ENCODE assay signal across 9 cellular contexts in genomic region chr6:117547688-117548621, GRCh38. TPM values are rescaled to one million over a fixed set of nuclear protein-coding genes. Genes with fewer than 3 reads are reported as not detected.
DNase-seq lines count a peak whose midpoint lies in the region; ATAC-seq and TF ChIP-seq lines count a peak whose summit lies in the region.
"Had no signal": no experiment of that assay in that cellular context is flagged by ENCODE, and none has a peak within 500 bp of the region (broad histone marks: within the 10 kb centered on the region; RNA-seq: fewer than 3 reads in every experiment).

No MANE protein-coding gene starts in this region.

- peak in 1 of 2 donors; percentile 45 for TF ChIP-seq EP300 in tibial nerve (IDR thresholded peaks at IDR 0.05)

- H3K4me1 ChIP-seq in tibial nerve = peaks cover 0 to 20% (median 4%) of the 10 kb centered on the region in 4 donors

- ATAC-seq in HG02840 (IDR thresholded peaks at IDR 0.05; ENCODE audit: low FRiP score, unreplicated experiment) = no peak

- peaks cover 7% of the 10 kb centered on the region for H3K27me3 Mint-ChIP-seq in activated T-cell treated with anti-CD3 and anti-CD28 coated beads, Interleukin-2, amount 50 U/mL, for 24 hours

- peak overlapping the region; percentile 35 to 82 (median 65) for H3K27ac ChIP-seq in tibial nerve
- H3K27ac ChIP-seq: C4-2B had no signal

- no peaks in the 10 kb centered on the region for H3K36me3 Mint-ChIP-seq in activated T-cell treated with anti-CD3 and anti-CD28 coated beads, Interleukin-2, amount 50 U/mL, for 24 hours (ENCODE audit: low read depth)

- DNase-seq in NCI-H82 (lab: John Stamatoyannopoulos, UW) = peak; percentile 51
- no peak for DNase-seq in NCI-H82 treated with DMSO at 0.1 percent for 48 hours (lab: John Stamatoyannopoulos, UW; ENCODE audit: unreplicated experiment)
- peak; percentile 73 for DNase-seq in Jurkat, Clone E6-1 (ENCODE audit: low read depth, low spot score)
- DNase-seq in activated T-cell treated with anti-CD3 and anti-CD28 coated beads, Interleukin-2, amount 50 U/mL, for 24 hours = peak; percentile 68
- peak; percentile 59 for DNase-seq in fibroblast of gingiva (ENCODE audit: low read depth)
- peak in 42 of 56 donors; percentile 5 to 75 (median 30) for DNase-seq in nucleus accumbens (lab: John Stamatoyannopoulos, UW)
- DNase-seq in tibial nerve (ENCODE audit: low spot score in 2 of 2) = peak; percentile 21 to 34

- H3K36me3 ChIP-seq in tibial nerve = peaks cover 0 to 22% (median 0%) of the 10 kb centered on the region in 3 donors

- peak in 1 of 2 donors; percentile 41 for TF ChIP-seq POLR2A in tibial nerve (IDR thresholded peaks at IDR 0.05)

- H3K4me1 Mint-ChIP-seq in activated T-cell treated with anti-CD3 and anti-CD28 coated beads, Interleukin-2, amount 50 U/mL, for 24 hours (ENCODE audit: low read depth) = peaks cover 38% of the 10 kb centered on the region

- H3K4me3 Mint-ChIP-seq in activated T-cell treated with anti-CD3 and anti-CD28 coated beads, Interleukin-2, amount 50 U/mL, for 24 hours = peak overlapping the region; percentile 73

- H3K27me3 ChIP-seq in tibial nerve = no peaks in the 10 kb centered on the region

- TF ChIP-seq CTCF in tibial nerve (IDR thresholded peaks at IDR 0.05) = peak in 4 of 5 experiments; percentile 4 to 27 (median 13)

- no peaks in the 10 kb centered on the region for H3K9me3 ChIP-seq in tibial nerve

- WGBS in tibial nerve, 2 donors = 24 to 33% methylated on average over 16 to 61 of the region's 64 CpGs

- no peaks in the 10 kb centered on the region for H3K9me3 Mint-ChIP-seq in activated T-cell treated with anti-CD3 and anti-CD28 coated beads, Interleukin-2, amount 50 U/mL, for 24 hours

- H3K27ac Mint-ChIP-seq in activated T-cell treated with anti-CD3 and anti-CD28 coated beads, Interleukin-2, amount 50 U/mL, for 24 hours = peak overlapping the region; percentile 89

- peak overlapping the region; percentile 28 for H3K4me3 ChIP-seq in Jurkat, Clone E6-1 (ENCODE audit: low read length)
- H3K4me3 ChIP-seq in tibial nerve = peak overlapping the region; percentile 42 to 60 (median 52)

RNA-seq across cellular contexts. Expression of gene GOPC, which starts 54.4 kb away (rescaled TPM):
- polyA plus RNA-seq in Jurkat, Clone E6-1 (2012; ENCODE audit: insufficient read depth, insufficient read length) = 21.9 TPM
- total RNA-seq in tibial nerve = 10 to 100 TPM; 25.5 to 34.1 (median 31.0) TPM
